8 cellular contexts compared by ENCODE assay signal in genomic region chr2:20447437-20448245, GRCh38. TPM values are rescaled to one million over a fixed set of nuclear protein-coding genes. Genes with fewer than 3 reads are reported as not detected.
DNase-seq lines count a peak whose midpoint lies in the region; ATAC-seq, FAIRE-seq and TF ChIP-seq lines count a peak whose summit lies in the region.

No MANE protein-coding gene starts in this region.

- 5% methylated on average over 33 of the region's 78 CpGs for WGBS in mammary epithelial cell (ENCODE audit: low coverage, missing lambda C conversion rate)

- CTCF ChIA-PET in Panc1 (lab: Charles Lee) = interaction anchor here (0.8 to 1.2 kb wide), 2 partner anchors 36 to 188 kb away, joined by 3 read pairs; no protein-coding TSS in a partner anchor
- CTCF ChIA-PET in mammary epithelial cell (lab: Charles Lee; ENCODE audit: low non-redundant PET) = interaction anchor here (0.6 to 1.3 kb wide), 3 partner anchors 51 to 195 kb away, joined by 4 to 5 read pairs (median 4); no protein-coding TSS in a partner anchor

- peaks cover 19% of the 10 kb centered on the region for H3K79me2 ChIP-seq in mammary epithelial cell (ENCODE audit: insufficient read depth, low read length)

- H3K4me2 ChIP-seq in mammary epithelial cell (ENCODE audit: insufficient read depth, low read depth, low read length) = peak overlapping the region; percentile 86

- no peaks in the 10 kb centered on the region for H4K20me1 ChIP-seq in mammary epithelial cell (ENCODE audit: insufficient read depth, low read length)

- intact Hi-C loops in Panc1 (cut with micrococcal nuclease; ENCODE audit: unreplicated experiment) (loop anchor here (10.0 kb wide), 1 partner anchor 147 kb away; no protein-coding TSS in a partner anchor), mammary epithelial cell (cut with micrococcal nuclease) (loop anchor here (1.0 to 5.0 kb wide), 3 partner anchors 37 to 60 kb away; no protein-coding TSS in a partner anchor)

- H3K36me3 ChIP-seq in Panc1 (ENCODE audit: control insufficient read depth, insufficient read depth, low read length) (no peaks in the 10 kb centered on the region), mammary epithelial cell (ENCODE audit: insufficient read depth, low read length) (no peaks in the 10 kb centered on the region)

- peak; percentile 27; the same call in 1 of the 2 replicates for TF ChIP-seq CTCF in Panc1 (IDR thresholded peaks at IDR 0.05)
- TF ChIP-seq CTCF in mammary epithelial cell (conservative IDR thresholded peaks at IDR 0.05 in 1 of 2, IDR thresholded peaks at IDR 0.05 in 1 of 2; ENCODE audit: extremely low read depth in 1 of 2, insufficient read depth in 1 of 2, low read depth in 1 of 2, low read length in 2 of 2) = peak in 1 of 2 donors; percentile 27

- H3K4me3 ChIP-seq in Panc1 (ENCODE audit: low read depth in 2 of 2, low read length in 2 of 2) = peak overlapping the region; percentile 73 to 81
- H3K4me3 ChIP-seq in mammary epithelial cell (replicated peaks in 1 of 3; ENCODE audit: insufficient read depth in 1 of 3, low read depth in 2 of 3, low read length in 3 of 3) = peak overlapping the region; percentile 64 to 81 (median 70)

- FAIRE-seq in GM19239 (lab: Jason Lieb, UNC) = no peak

- in situ Hi-C loops in Panc1 (cut with HindIII; ENCODE audit: low pct_unique_long_range_greater_than_20kb, low sequenced_read_pairs) = loop anchor here (10.0 to 25.0 kb wide), 2 partner anchors 77 to 190 kb away; no protein-coding TSS in a partner anchor
- in situ Hi-C loops in mammary epithelial cell (cut with MboI; ENCODE audit: low sequenced_read_pairs in 2 of 2) = no loop called here

- H3K27ac ChIP-seq in Panc1 (ENCODE audit: low read length) = peak overlapping the region; percentile 71
- H3K27ac ChIP-seq in mammary epithelial cell (ENCODE audit: insufficient read depth, low read depth, low read length) = peak overlapping the region; percentile 60

- peak overlapping the region; percentile 68 for H3K9ac ChIP-seq in mammary epithelial cell (ENCODE audit: insufficient read depth, low read length)

- peak; percentile 9 for ATAC-seq in HG02763 (IDR thresholded peaks at IDR 0.05; ENCODE audit: unreplicated experiment)
- peak; percentile 53 for ATAC-seq in Panc1

- POLR2A ChIA-PET in Panc1 (lab: Charles Lee) = interaction anchor here (0.6 to 1.4 kb wide), 12 partner anchors 29 to 203 kb away, joined by 3 to 13 read pairs (median 5); no protein-coding TSS in a partner anchor

- dilution Hi-C loops in mammary epithelial cell (cut with HindIII; ENCODE audit: low sequenced_read_pairs) = no loop called here

- H3K9me3 ChIP-seq in Panc1 (ENCODE audit: control insufficient read depth, insufficient read depth, low read depth, low read length) (no peaks in the 10 kb centered on the region), mammary epithelial cell (replicated peaks; ENCODE audit: insufficient read depth, low read length) (no peaks in the 10 kb centered on the region)

- H3K27me3 ChIP-seq in Panc1 (ENCODE audit: control insufficient read depth, insufficient read depth, low read length) (no peaks in the 10 kb centered on the region), mammary epithelial cell (ENCODE audit: insufficient read depth, low read length) (no peaks in the 10 kb centered on the region)

- peak overlapping the region; percentile 89 for H2AFZ ChIP-seq in mammary epithelial cell (ENCODE audit: low read depth, low read length)

- BruUV-seq in Panc1 (replicated peaks; lab: Mats Ljungman, UMichigan) (no TSS peak), mammary epithelial cell (replicated peaks; lab: Mats Ljungman, UMichigan) (no TSS peak)

- H3K4me1 ChIP-seq in Panc1 (ENCODE audit: control insufficient read depth, insufficient read depth, low read length) (peaks cover 41% of the 10 kb centered on the region), mammary epithelial cell (ENCODE audit: insufficient read depth, low read length) (peaks cover 32% of the 10 kb centered on the region)

- DNase-seq in activated T-cell treated with anti-CD3 and anti-CD28 coated beads for 48 hours (ENCODE audit: low read depth) (peak; percentile 19), activated T-cell treated with anti-CD3 and anti-CD28 coated beads for 4 hours (no peak), Panc1 (ENCODE audit: low read depth, low spot score) (no peak), mammary epithelial cell (peak; percentile 48), kidney glomerular epithelial cell (lab: John Stamatoyannopoulos, UW) (peak; percentile 54), GM19239 (ENCODE audit: insufficient read length, low spot score) (no peak)
- peak; percentile 33 to 37 for DNase-seq in stimulated activated CD4-positive, alpha-beta T cell treated with anti-CD3 and anti-CD28 coated beads, Interleukin-2, amount 100 ng/mL, for 24 hours

RNA-seq across cellular contexts. Expression of gene RHOB, which starts 0.8 kb away (rescaled TPM):
- total RNA-seq in Panc1 (2021; ENCODE audit: unreplicated experiment) (38.9 TPM), mammary epithelial cell (10 to 100 TPM; 26.2 to 53.5 TPM)
- polyA plus RNA-seq in Panc1 (2012; ENCODE audit: insufficient read length) = 42.5 TPM
- polyA plus RNA-seq in mammary epithelial cell = 18.3 TPM
- 4.2 TPM for polyA minus RNA-seq in mammary epithelial cell

Comparison
In these comparisons a context has a peak if more than half of its experiments do, and no peak if none do; other contexts are left out.
1. DNase-seq: peak in activated T-cell treated with anti-CD3 and anti-CD28 coated beads for 48 hours (single experiment), mammary epithelial cell (single experiment), kidney glomerular epithelial cell (single experiment) and stimulated activated CD4-positive, alpha-beta T cell treated with anti-CD3 and anti-CD28 coated beads, Interleukin-2, amount 100 ng/mL, for 24 hours (2 of 2); none in activated T-cell treated with anti-CD3 and anti-CD28 coated beads for 4 hours (single experiment), Panc1 (single experiment) and GM19239 (single experiment).